ENCODE assay signal across 1 cellular context in genomic region chr5:132802685-132803066, GRCh38. TPM values are rescaled to one million over a fixed set of nuclear protein-coding genes. Genes with fewer than 3 reads are reported as not detected.
"Had no signal": no experiment of that assay in that cellular context is flagged by ENCODE, and none has a peak within 500 bp of the region (broad histone marks: within the 10 kb centered on the region; RNA-seq: fewer than 3 reads in every experiment).

No MANE protein-coding gene starts in this region.

RNA-seq across cellular contexts. Expression of gene SOWAHA, which starts 10.4 kb away (rescaled TPM):
- polyA plus RNA-seq: IgD-negative memory B cell had no signal
